In the genomic region with DNA sequence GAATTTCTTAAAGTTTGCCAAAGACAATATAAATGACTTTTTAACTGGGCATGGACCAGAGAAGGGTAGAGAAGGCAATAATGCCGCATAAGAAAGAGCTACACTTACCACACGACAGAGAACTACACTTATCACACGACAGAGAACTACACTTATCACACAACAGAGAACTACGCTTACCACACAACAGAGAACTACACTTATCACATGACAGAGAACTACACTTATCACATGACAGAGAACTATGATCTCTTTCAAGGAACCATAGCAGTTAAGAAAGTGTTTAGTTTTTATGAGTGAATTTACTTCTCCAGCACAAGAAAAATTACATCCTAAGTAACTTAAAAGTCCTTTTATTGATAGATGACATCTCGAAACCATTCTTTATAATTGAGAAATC, we compare ENCODE assay signal across 22 cellular contexts.
"Had no signal": no experiment of that assay in that cellular context is flagged by ENCODE, and none has a peak within 500 bp of the region (broad histone marks: within the 10 kb centered on the region; RNA-seq: fewer than 3 reads in every experiment).

No MANE protein-coding gene starts in this region.

- H3K4me3 ChIP-seq: lower lobe of right lung, sigmoid colon, smooth muscle cell, thoracic aorta had no signal

- H3K4me1 ChIP-seq: foreskin keratinocyte, lower lobe of right lung had no signal

- H3K27ac Mint-ChIP-seq: activated naive CD8-positive, alpha-beta T cell treated with anti-CD3 and anti-CD28 coated beads, Interleukin-2, amount 50 U/mL, for 24 hours; activated T-cell treated with anti-CD3 and anti-CD28 coated beads, Interleukin-2, amount 50 U/mL, for 72 hours; T-helper 2 cell treated with Interferon-gamma antibody and Interleukin-4, amounts not matched to agents 5 μg/mL and 100 μg/mL, for 36 hours; type B pancreatic cell had no signal

- ATAC-seq: activated T-cell treated with anti-CD3 and anti-CD28 coated beads, Interleukin-2, amount 50 U/mL, for 72 hours; lower lobe of right lung; T-cell had no signal

- H3K9me3 Mint-ChIP-seq: activated naive CD8-positive, alpha-beta T cell treated with anti-CD3 and anti-CD28 coated beads, Interleukin-2, amount 50 U/mL, for 24 hours; activated T-cell treated with anti-CD3 and anti-CD28 coated beads, Interleukin-2, amount 50 U/mL, for 72 hours; naive B cell; T-cell; T-helper 2 cell treated with Interferon-gamma antibody and Interleukin-4, amounts not matched to agents 5 μg/mL and 100 μg/mL, for 36 hours had no signal

- H3K27me3 Mint-ChIP-seq: activated naive CD8-positive, alpha-beta T cell treated with anti-CD3 and anti-CD28 coated beads, Interleukin-2, amount 50 U/mL, for 24 hours; naive B cell; T-cell; type B pancreatic cell had no signal

- H3K27me3 ChIP-seq: foreskin keratinocyte, sigmoid colon had no signal

- H3K4me1 Mint-ChIP-seq: activated naive CD8-positive, alpha-beta T cell treated with anti-CD3 and anti-CD28 coated beads, Interleukin-2, amount 50 U/mL, for 24 hours; neural crest cell; T-cell had no signal

- DNase-seq: activated CD4-positive, alpha-beta T cell treated with anti-CD3 and anti-CD28 coated beads for 1 hour; activated CD4-positive, alpha-beta T cell treated with anti-CD3 and anti-CD28 coated beads, Interleukin-2, amount 50 U/mL, for 1 hour; activated gamma-delta T cell; activated naive CD4-positive, alpha-beta T cell treated with anti-CD3 and anti-CD28 coated beads, Interleukin-2, amount 50 U/mL, for 16 hours; activated naive CD8-positive, alpha-beta T cell treated with anti-CD3 and anti-CD28 coated beads, Interleukin-2, amount 50 U/mL, for 24 hours; activated T-cell treated with anti-CD3 and anti-CD28 coated beads, Interleukin-2, amount 50 U/mL, for 72 hours; effector CD4-positive, alpha-beta T cell; foreskin keratinocyte; kidney; lower lobe of right lung; naive B cell; sigmoid colon; stimulated activated CD4-positive, alpha-beta T cell treated with anti-CD3 and anti-CD28 coated beads, Interleukin-2, amount 100 ng/mL, for 48 hours; stimulated activated CD8-positive, alpha-beta memory T cell treated with anti-CD3 and anti-CD28 coated beads, Interleukin-4, amount 100 ng/mL, for 48 hours; stimulated activated naive CD4-positive, alpha-beta T cell; T-cell; WERI-Rb-1 had no signal

- H3K4me3 Mint-ChIP-seq: activated naive CD8-positive, alpha-beta T cell treated with anti-CD3 and anti-CD28 coated beads, Interleukin-2, amount 50 U/mL, for 24 hours; activated T-cell treated with anti-CD3 and anti-CD28 coated beads, Interleukin-2, amount 50 U/mL, for 72 hours; naive B cell; neural crest cell; T-cell; T-helper 2 cell treated with Interferon-gamma antibody and Interleukin-4, amounts not matched to agents 5 μg/mL and 100 μg/mL, for 36 hours; type B pancreatic cell had no signal

- H3K9me3 ChIP-seq: lower lobe of right lung, sigmoid colon, thoracic aorta had no signal

- H3K27ac ChIP-seq: foreskin keratinocyte, lower lobe of right lung, sigmoid colon, thoracic aorta, WERI-Rb-1 had no signal
